8 cellular contexts compared by ENCODE assay signal in genomic region chr19:37079238-37079637, GRCh38. TPM values are rescaled to one million over a fixed set of nuclear protein-coding genes. Genes with fewer than 3 reads are reported as not detected.
A peak's percentile ranks its signal among the peaks of the same experiment; 100 is the strongest.
DNase-seq lines count a peak whose midpoint lies in the region; FAIRE-seq and TF ChIP-seq lines count a peak whose summit lies in the region.

No MANE protein-coding gene starts in this region.

- H3K27ac ChIP-seq in endothelial cell of umbilical vein (ENCODE audit: insufficient read depth, low read depth, low read length): no peak overlapping the region

- H3K4me1 Mint-ChIP-seq in progenitor cell of endocrine pancreas (ENCODE audit: low read depth): peaks cover 22% of the 10 kb centered on the region

- H3K9me3 Mint-ChIP-seq in progenitor cell of endocrine pancreas (ENCODE audit: low read depth): peaks cover 31% of the 10 kb centered on the region

- H3K27me3 Mint-ChIP-seq in progenitor cell of endocrine pancreas: no peaks in the 10 kb centered on the region

- TF ChIP-seq CTCF in endothelial cell of umbilical vein (IDR thresholded peaks at IDR 0.05; ENCODE audit: extremely low read depth in 1 of 2, insufficient read depth in 1 of 2, low read depth in 1 of 2, low read length in 2 of 2) (no peak), progenitor cell of endocrine pancreas (IDR thresholded peaks at IDR 0.05; ENCODE audit: unreplicated experiment) (no peak)

- peaks cover 9% of the 10 kb centered on the region for H3K4me1 ChIP-seq in endothelial cell of umbilical vein (ENCODE audit: control insufficient read depth, extremely low read depth, insufficient read depth, low read length)

- H3K36me3 ChIP-seq in endothelial cell of umbilical vein (ENCODE audit: control insufficient read depth in 2 of 2, extremely low read depth in 1 of 2, insufficient read depth in 2 of 2, low read length in 2 of 2): no peaks in the 10 kb centered on the region

- peak overlapping the region in 2 of 3 experiments; percentile 77 to 80 for H3K4me3 ChIP-seq in endothelial cell of umbilical vein (replicated peaks in 1 of 3; ENCODE audit: insufficient read depth in 1 of 3, low read depth in 1 of 3, low read length in 3 of 3)

- H3K4me3 Mint-ChIP-seq in progenitor cell of endocrine pancreas (ENCODE audit: low read depth): peak overlapping the region; percentile 97

- FAIRE-seq in endothelial cell of umbilical vein (lab: Jason Lieb, UNC): no peak

- H3K9me1 ChIP-seq in endothelial cell of umbilical vein (replicated peaks; ENCODE audit: control insufficient read depth, extremely low read depth, insufficient read depth, low read length): no peaks in the 10 kb centered on the region

- no peaks in the 10 kb centered on the region for H4K20me1 ChIP-seq in endothelial cell of umbilical vein (replicated peaks; ENCODE audit: control insufficient read depth, extremely low read depth, insufficient read depth, low read length)

- in situ Hi-C loops in G401 (cut with HindIII; ENCODE audit: low sequenced_read_pairs): no loop called here

- TF ChIP-seq POLR2A in endothelial cell of umbilical vein (IDR thresholded peaks at IDR 0.05; ENCODE audit: low read depth, low read length): no peak

- peak overlapping the region; percentile 77 for H3K4me2 ChIP-seq in endothelial cell of umbilical vein (ENCODE audit: insufficient read depth, low read length)

- H3K27ac Mint-ChIP-seq in progenitor cell of endocrine pancreas: peak overlapping the region; percentile 97

- no peak overlapping the region for H2AFZ ChIP-seq in endothelial cell of umbilical vein (ENCODE audit: low read depth, low read length)

- CTCF ChIA-PET in endothelial cell of umbilical vein (lab: Charles Lee): interaction anchor here (0.5 kb wide), 1 partner anchor 259 kb away, joined by 3 read pairs; no protein-coding TSS in a partner anchor

- BruUV-seq in endothelial cell of umbilical vein (replicated peaks; lab: Mats Ljungman, UMichigan): no TSS peak

- dilution Hi-C loops in endothelial cell of umbilical vein (cut with MboI; ENCODE audit: extremely low pct_ligation_motif_present, low sequenced_read_pairs): no loop called here

- DNase-seq in G401 (ENCODE audit: low spot score): peak; percentile 0
- peak; percentile 48 for DNase-seq in OCI-M1 (lab: John Stamatoyannopoulos, UW)
- no peak for DNase-seq in endothelial cell of umbilical vein (ENCODE audit: low read depth, low spot score)
- no peak for DNase-seq in progenitor cell of endocrine pancreas (ENCODE audit: low spot score, unreplicated experiment)
- no peak for DNase-seq in medulla oblongata (ENCODE audit: extremely low spot score)
- no peak for DNase-seq in SK-N-DZ (ENCODE audit: low spot score)
- DNase-seq in NCI-H510A (lab: John Stamatoyannopoulos, UW): no peak
- no peak for DNase-seq in GM19238 (ENCODE audit: insufficient read length, low spot score)

- peak overlapping the region; percentile 72 for H3K9ac ChIP-seq in endothelial cell of umbilical vein (replicated peaks; ENCODE audit: extremely low read depth, insufficient read depth, low read length)

- peaks cover 31% of the 10 kb centered on the region for H3K36me3 Mint-ChIP-seq in progenitor cell of endocrine pancreas (ENCODE audit: insufficient read depth)

- H3K9me3 ChIP-seq in endothelial cell of umbilical vein (replicated peaks; ENCODE audit: control insufficient read depth, insufficient read depth, low read length): no peaks in the 10 kb centered on the region

- intact Hi-C loops in endothelial cell of umbilical vein (cut with micrococcal nuclease): loop anchor here (5.0 to 10.0 kb wide), 2 partner anchors 138 to 554 kb away; partner anchors contain the start of genes ZNF260 and ZNF383

- POLR2A ChIA-PET in endothelial cell of umbilical vein (lab: Charles Lee): no interaction called here

- H3K27me3 ChIP-seq in endothelial cell of umbilical vein (ENCODE audit: control insufficient read depth in 2 of 2, insufficient read depth in 2 of 2, low read length in 2 of 2): no peaks in the 10 kb centered on the region

- H3K79me2 ChIP-seq in endothelial cell of umbilical vein (ENCODE audit: control insufficient read depth, insufficient read depth, low read length): peaks cover 8% of the 10 kb centered on the region

TF ChIP-seq in endothelial cell of umbilical vein, 7 proteins besides CTCF, POLR2A, EP300 and RAD21:
- TF ChIP-seq JUN (IDR thresholded peaks at IDR 0.05; ENCODE audit: borderline replicate concordance, insufficient read depth, insufficient read length, low read depth): no peak
- no peak for TF ChIP-seq EZH2 (IDR thresholded peaks at IDR 0.05; ENCODE audit: borderline replicate concordance, low read depth, low read length, severe bottlenecking)
- no peak for TF ChIP-seq MAX (IDR thresholded peaks at IDR 0.05; ENCODE audit: insufficient read depth, insufficient read length)
- no peak for TF ChIP-seq MYC (IDR thresholded peaks at IDR 0.05; ENCODE audit: low read depth, low read length)
- no peak for TF ChIP-seq GATA2 (IDR thresholded peaks at IDR 0.05; ENCODE audit: insufficient read depth, insufficient read length, low read depth, low read length)
- no peak for TF ChIP-seq FOS (IDR thresholded peaks at IDR 0.05; ENCODE audit: borderline replicate concordance, insufficient read depth, low read length)
- no peak for TF ChIP-seq POLR2AphosphoS5 (IDR thresholded peaks at IDR 0.05; ENCODE audit: insufficient read depth, low read depth, low read length)

RNA-seq across cellular contexts. Expression of gene ZNF420, which starts 1.0 kb away (rescaled TPM):
- 8.7 and 19.3 TPM in 2 replicates for total RNA-seq in G401 (2014; rRNA removed; shearing (Covaris generic))
- total RNA-seq in endothelial cell of umbilical vein (4.2 and 5.3 TPM in 2 replicates), progenitor cell of endocrine pancreas (15.9 and 19.3 TPM in 2 replicates)
- polyA plus RNA-seq in endothelial cell of umbilical vein: 0.57 and 1.3 TPM in 2 replicates
- 2.0 and 2.8 TPM in 2 replicates for polyA plus RNA-seq in endothelial cell of umbilical vein (2011; cell fraction: cytosol; rRNA removed)
- 3.9 and 4.0 TPM in 2 replicates for polyA plus RNA-seq in endothelial cell of umbilical vein (2011; cell fraction: nucleus; rRNA removed)
- polyA plus RNA-seq in endothelial cell of umbilical vein (2012): 3.2 and 4.2 TPM in 2 replicates
- 3.4 and 4.5 TPM in 2 replicates for polyA minus RNA-seq in endothelial cell of umbilical vein
- polyA minus RNA-seq in endothelial cell of umbilical vein (2011; cell fraction: cytosol; rRNA and poly(A)+ RNA removed): 5.3 TPM
- polyA minus RNA-seq in endothelial cell of umbilical vein (2011; cell fraction: nucleus; rRNA and poly(A)+ RNA removed): 3.7 and 4.9 TPM in 2 replicates
- polyA plus RNA-seq in SK-N-DZ (2014; cell fraction: cytosol; rRNA removed): 10.0 and 13.3 TPM in 2 replicates
- 12.5 and 15.2 TPM in 2 replicates for polyA plus RNA-seq in SK-N-DZ (2014; cell fraction: nucleus; rRNA removed)

Comparison
In these comparisons a context has a peak if more than half of its experiments do, and no peak if none do; other contexts are left out.
1. DNase-seq: peak in G401 (single experiment) and OCI-M1 (single experiment); none in endothelial cell of umbilical vein (single experiment), progenitor cell of endocrine pancreas (single experiment), medulla oblongata (single experiment), SK-N-DZ (single experiment), NCI-H510A (single experiment) and GM19238 (single experiment).